ENCODE assay signal across 1 cellular context in genomic region chr2:200810967-200811335, GRCh38.
TF ChIP-seq lines count a peak whose summit lies in the region.

No MANE protein-coding gene starts in this region.

TF ChIP-seq in K562, 482 proteins besides CTCF, POLR2A, EP300 and RAD21 (continued from another document):
- TF ChIP-seq UBTF (IDR thresholded peaks at IDR 0.05; ENCODE audit: borderline replicate concordance in 1 of 2, low read depth in 2 of 2, low read length in 2 of 2) (0 out of 4 replicates have a peak, but pooled peaks of 1 of the 2 experiments have one; percentile 69), ID3 (CRISPR knock-in tag; IDR thresholded peaks at IDR 0.05) (no peak), ID3 (tag; IDR thresholded peaks at IDR 0.05) (0 out of 2 replicates have a peak, but pooled peaks have one; percentile 20), NRF1 (conservative IDR thresholded peaks at IDR 0.05 in 1 of 2, IDR thresholded peaks at IDR 0.05 in 1 of 2) (peak; percentile 20 to 54; a peak in 3 of 4 replicates), ARNT (IDR thresholded peaks at IDR 0.05) (0 out of 4 replicates have a peak, but pooled peaks of 1 of the 2 experiments have one; percentile 15), BCLAF1 (IDR thresholded peaks at IDR 0.05; ENCODE audit: borderline replicate concordance in 1 of 2, control insufficient read depth in 1 of 2, low read depth in 2 of 2, low read length in 1 of 2) (no peak), TCF15 (CRISPR knock-in tag; IDR thresholded peaks at IDR 0.05) (no peak), SMARCE1 (IDR thresholded peaks at IDR 0.05) (no peak), DDX20 (tag; IDR thresholded peaks at IDR 0.05; ENCODE audit: low read depth) (no peak), SIRT6 (IDR thresholded peaks at IDR 0.05; ENCODE audit: low read depth, low read length) (no peak), TBP (optimal IDR thresholded peaks at IDR 0.05; ENCODE audit: low read depth, low read length) (peak; percentile 29), NCOA2 (IDR thresholded peaks at IDR 0.05; ENCODE audit: partially characterized antibody in 2 of 2) (peak in 1 of 2 experiments; percentile 97), ZFX (CRISPR knock-in tag; IDR thresholded peaks at IDR 0.05) (no peak), PHF8 (IDR thresholded peaks at IDR 0.05; ENCODE audit: borderline replicate concordance, low read length) (no peak)
TF ChIP-seq in K562: peak in this region for 6.
